ENCODE assay signal across 8 cellular contexts in genomic region chr6:29887819-29888581, GRCh38. TPM values are rescaled to one million over a fixed set of nuclear protein-coding genes. Genes with fewer than 3 reads are reported as not detected.
DNase-seq lines count a peak whose midpoint lies in the region; ATAC-seq, FAIRE-seq and TF ChIP-seq lines count a peak whose summit lies in the region.

No MANE protein-coding gene starts in this region.

- H3K36me3 ChIP-seq in ES-I3 (ENCODE audit: insufficient read depth, low read length), result no peaks in the 10 kb centered on the region

- H3K4me1 ChIP-seq in ES-I3 (ENCODE audit: insufficient read depth, low read length) (no peaks in the 10 kb centered on the region), mononuclear cell (ENCODE audit: insufficient read depth, low read length) (peaks cover 15% of the 10 kb centered on the region)

- peak; percentile 64 for ATAC-seq in GM21619 (IDR thresholded peaks at IDR 0.05; ENCODE audit: unreplicated experiment)

- no peaks in the 10 kb centered on the region for H3K4me1 Mint-ChIP-seq in endothelial cell (ENCODE audit: unreplicated experiment)

- H3K9me3 Mint-ChIP-seq in endothelial cell (ENCODE audit: unreplicated experiment), result no peaks in the 10 kb centered on the region

- no peak for FAIRE-seq in RCC 7860 (lab: Jason Lieb, UNC)

- DNase-seq in M059J (ENCODE audit: low read depth), result peak; percentile 69
- DNase-seq in activated CD8-positive, alpha-beta memory T cell treated with anti-CD3 and anti-CD28 coated beads, Interleukin-2, amount 50 U/mL, for 1 hour (ENCODE audit: extremely low read depth), result peak; percentile 46
- DNase-seq in endothelial cell (ENCODE audit: low spot score), result peak; percentile 24
- DNase-seq in stimulated activated CD8-positive, alpha-beta memory T cell treated with anti-CD3 and anti-CD28 coated beads, Interleukin-4, amount 100 ng/mL, for 1 hour (ENCODE audit: low read depth in 2 of 2, low spot score in 1 of 2), result peak; percentile 62 to 78
- DNase-seq in RCC 7860 (ENCODE audit: low spot score), result no peak

- peak overlapping the region; percentile 75 for H3K4me3 ChIP-seq in mononuclear cell (ENCODE audit: low read length)

- no peaks in the 10 kb centered on the region for H3K27me3 ChIP-seq in mononuclear cell (ENCODE audit: insufficient read depth, low read length)

- TF ChIP-seq CTCF in endothelial cell (IDR thresholded peaks at IDR 0.05; ENCODE audit: unreplicated experiment), result no peak

- H3K9ac ChIP-seq in ES-I3 (ENCODE audit: low read depth, low read length), result peak overlapping the region; percentile 58

- H3K27ac Mint-ChIP-seq in endothelial cell (ENCODE audit: unreplicated experiment), result no peak overlapping the region

- no peaks in the 10 kb centered on the region for H3K36me3 Mint-ChIP-seq in endothelial cell (ENCODE audit: low read depth, unreplicated experiment)

- H3K4me3 Mint-ChIP-seq in endothelial cell (ENCODE audit: unreplicated experiment), result peak overlapping the region; percentile 83

- H3K9me3 ChIP-seq in ES-I3 (ENCODE audit: control insufficient read depth, insufficient read depth, low read length), result no peaks in the 10 kb centered on the region
- H3K9me3 ChIP-seq in mononuclear cell (ENCODE audit: low read depth, low read length), result no peaks in the 10 kb centered on the region

- peaks cover 10% of the 10 kb centered on the region for H3K27me3 Mint-ChIP-seq in endothelial cell (ENCODE audit: unreplicated experiment)

RNA-seq across cellular contexts. Expression of gene HLA-A, which starts 54.3 kb away (rescaled TPM):
- total RNA-seq in M059J (2014; rRNA removed; shearing (Covaris generic)), result 1,733 and 2,135 TPM in 2 replicates
- total RNA-seq in endothelial cell (ENCODE audit: unreplicated experiment) (167 TPM), mononuclear cell (1,869 TPM)

Comparison
In these comparisons a context has a peak if more than half of its experiments do, and no peak if none do; other contexts are left out.
1. RNA of gene HLA-A, which starts 54.3 kb away (total RNA-seq): 1,733 to 2,135 TPM in M059J and 1,869 TPM in mononuclear cell (single experiment); 167 TPM in endothelial cell (single experiment); every median in the first group is over 10 times any median in the second.